1 cellular context compared by ENCODE assay signal in the genomic region with DNA sequence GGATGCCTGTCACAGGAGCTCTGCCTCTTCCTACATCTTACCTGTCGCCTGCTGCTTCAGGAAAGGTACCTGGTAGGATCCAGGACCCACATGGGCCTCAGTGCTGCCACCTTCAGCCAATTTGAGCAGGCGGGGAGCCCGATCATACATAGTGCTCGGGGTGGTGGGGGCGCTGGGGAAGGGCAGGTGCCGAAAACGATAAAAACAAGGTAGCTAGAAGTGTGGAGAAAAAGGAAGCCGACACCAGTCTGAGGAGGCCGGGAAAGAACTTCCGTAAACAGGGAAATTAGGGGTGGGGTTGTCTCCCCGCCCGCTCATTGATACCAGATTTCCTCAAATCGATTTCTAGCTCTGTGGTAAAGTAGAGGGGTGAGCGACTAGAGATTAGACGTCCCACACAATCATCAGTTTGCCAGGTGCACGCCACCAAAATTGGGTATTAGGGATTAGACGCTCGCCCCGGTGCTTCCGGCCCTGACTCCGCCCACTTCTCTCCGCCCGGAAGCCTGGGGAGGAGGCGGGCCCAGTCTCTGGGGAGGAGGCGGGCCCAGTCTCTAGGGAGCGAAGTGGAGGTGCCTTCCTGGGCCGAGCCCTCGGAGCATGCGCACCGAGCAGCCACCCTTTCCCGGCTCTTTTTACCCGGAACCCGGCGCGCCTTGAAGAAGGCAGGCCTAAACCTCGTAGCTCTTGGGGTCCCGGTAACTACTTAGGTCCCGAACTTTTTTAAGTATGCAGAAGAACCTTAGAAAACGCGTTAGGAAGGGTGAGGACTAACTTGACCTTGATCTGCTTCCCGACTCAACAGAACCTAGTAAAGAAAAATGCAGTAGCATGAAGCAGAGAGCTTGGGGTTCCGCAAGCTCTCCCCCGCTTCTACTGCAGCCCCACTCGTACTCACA.
TF ChIP-seq lines count a peak whose summit lies in the region.

A gene (minus strand): TSS at position 476 of the 899 bp plus-strand sequence.

TF ChIP-seq in HepG2, 621 proteins besides CTCF, POLR2A, EP300 and RAD21 (continued from another document and continues in another):
- TF ChIP-seq, protein P1, sequence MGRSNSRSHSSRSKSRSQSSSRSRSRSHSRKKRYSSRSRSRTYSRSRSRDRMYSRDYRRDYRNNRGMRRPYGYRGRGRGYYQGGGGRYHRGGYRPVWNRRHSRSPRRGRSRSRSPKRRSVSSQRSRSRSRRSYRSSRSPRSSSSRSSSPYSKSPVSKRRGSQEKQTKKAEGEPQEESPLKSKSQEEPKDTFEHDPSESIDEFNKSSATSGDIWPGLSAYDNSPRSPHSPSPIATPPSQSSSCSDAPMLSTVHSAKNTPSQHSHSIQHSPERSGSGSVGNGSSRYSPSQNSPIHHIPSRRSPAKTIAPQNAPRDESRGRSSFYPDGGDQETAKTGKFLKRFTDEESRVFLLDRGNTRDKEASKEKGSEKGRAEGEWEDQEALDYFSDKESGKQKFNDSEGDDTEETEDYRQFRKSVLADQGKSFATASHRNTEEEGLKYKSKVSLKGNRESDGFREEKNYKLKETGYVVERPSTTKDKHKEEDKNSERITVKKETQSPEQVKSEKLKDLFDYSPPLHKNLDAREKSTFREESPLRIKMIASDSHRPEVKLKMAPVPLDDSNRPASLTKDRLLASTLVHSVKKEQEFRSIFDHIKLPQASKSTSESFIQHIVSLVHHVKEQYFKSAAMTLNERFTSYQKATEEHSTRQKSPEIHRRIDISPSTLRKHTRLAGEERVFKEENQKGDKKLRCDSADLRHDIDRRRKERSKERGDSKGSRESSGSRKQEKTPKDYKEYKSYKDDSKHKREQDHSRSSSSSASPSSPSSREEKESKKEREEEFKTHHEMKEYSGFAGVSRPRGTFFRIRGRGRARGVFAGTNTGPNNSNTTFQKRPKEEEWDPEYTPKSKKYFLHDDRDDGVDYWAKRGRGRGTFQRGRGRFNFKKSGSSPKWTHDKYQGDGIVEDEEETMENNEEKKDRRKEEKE (IDR thresholded peaks at IDR 0.05) = no peak
- TF ChIP-seq ARNTL (CRISPR knock-in tag; IDR thresholded peaks at IDR 0.05) (no peak), CAMTA2 (CRISPR knock-in tag; IDR thresholded peaks at IDR 0.05; ENCODE audit: borderline replicate concordance) (no peak), TAF1 (CRISPR knock-in tag; IDR thresholded peaks at IDR 0.05) (peak; percentile 60), ELF1 (CRISPR knock-in tag; IDR thresholded peaks at IDR 0.05) (peak; percentile 76), GATA4 (IDR thresholded peaks at IDR 0.05; ENCODE audit: borderline replicate concordance, low read depth) (0 out of 2 replicates have a peak, but pooled peaks have one; percentile 18), HNRNPLL (IDR thresholded peaks at IDR 0.05; ENCODE audit: low read depth, low read length, poor library complexity, severe bottlenecking) (peak; percentile 65), MBNL3 (CRISPR knock-in tag; conservative IDR thresholded peaks at IDR 0.05) (no peak), MIXL1 (CRISPR knock-in tag; IDR thresholded peaks at IDR 0.05) (0 out of 2 replicates have a peak, but pooled peaks have one; percentile 9), ZNF549 (CRISPR knock-in tag; IDR thresholded peaks at IDR 0.05) (no peak), ZNF672 (CRISPR knock-in tag; IDR thresholded peaks at IDR 0.05) (no peak), KAT8 (CRISPR knock-in tag; IDR thresholded peaks at IDR 0.05) (peak; percentile 87), ZNF382 (CRISPR knock-in tag; IDR thresholded peaks at IDR 0.05; ENCODE audit: borderline replicate concordance) (no peak), NCOA5 (CRISPR knock-in tag; IDR thresholded peaks at IDR 0.05) (no peak), AGO1 (IDR thresholded peaks at IDR 0.05; ENCODE audit: low read depth, low read length, poor library complexity, severe bottlenecking) (no peak), U2AF2 (IDR thresholded peaks at IDR 0.05; ENCODE audit: low read depth, low read length) (no peak), SRY (CRISPR knock-in tag; IDR thresholded peaks at IDR 0.05) (peak; percentile 50; the same call in 1 of the 2 replicates), ZNF776 (CRISPR knock-in tag; IDR thresholded peaks at IDR 0.05) (no peak), SMAD3 (CRISPR knock-in tag; IDR thresholded peaks at IDR 0.05) (peak; percentile 61; the same call in 1 of the 2 replicates), ZKSCAN1 (IDR thresholded peaks at IDR 0.05; ENCODE audit: low read length) (no peak), LCORL (IDR thresholded peaks at IDR 0.05) (peak; percentile 82), LCORL (CRISPR knock-in tag; IDR thresholded peaks at IDR 0.05) (no peak), KDM5B (CRISPR knock-in tag; IDR thresholded peaks at IDR 0.05; ENCODE audit: borderline replicate concordance) (no peak; the same call in 1 of the 2 replicates), U2AF1 (optimal IDR thresholded peaks at IDR 0.05; ENCODE audit: low read depth, low read length) (no peak), CBX1 (IDR thresholded peaks at IDR 0.05; ENCODE audit: low read depth) (peak; percentile 70), XRCC5 (optimal IDR thresholded peaks at IDR 0.05; ENCODE audit: low read length) (peak; percentile 30)
- TF ChIP-seq, protein P2, sequence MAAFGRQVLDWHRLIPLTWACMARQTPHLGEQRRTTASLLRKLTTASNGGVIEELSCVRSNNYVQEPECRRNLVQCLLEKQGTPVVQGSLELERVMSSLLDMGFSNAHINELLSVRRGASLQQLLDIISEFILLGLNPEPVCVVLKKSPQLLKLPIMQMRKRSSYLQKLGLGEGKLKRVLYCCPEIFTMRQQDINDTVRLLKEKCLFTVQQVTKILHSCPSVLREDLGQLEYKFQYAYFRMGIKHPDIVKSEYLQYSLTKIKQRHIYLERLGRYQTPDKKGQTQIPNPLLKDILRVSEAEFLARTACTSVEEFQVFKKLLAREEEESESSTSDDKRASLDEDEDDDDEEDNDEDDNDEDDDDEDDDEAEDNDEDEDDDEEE (CRISPR knock-in tag; IDR thresholded peaks at IDR 0.05) = no peak
- TF ChIP-seq, protein P3, sequence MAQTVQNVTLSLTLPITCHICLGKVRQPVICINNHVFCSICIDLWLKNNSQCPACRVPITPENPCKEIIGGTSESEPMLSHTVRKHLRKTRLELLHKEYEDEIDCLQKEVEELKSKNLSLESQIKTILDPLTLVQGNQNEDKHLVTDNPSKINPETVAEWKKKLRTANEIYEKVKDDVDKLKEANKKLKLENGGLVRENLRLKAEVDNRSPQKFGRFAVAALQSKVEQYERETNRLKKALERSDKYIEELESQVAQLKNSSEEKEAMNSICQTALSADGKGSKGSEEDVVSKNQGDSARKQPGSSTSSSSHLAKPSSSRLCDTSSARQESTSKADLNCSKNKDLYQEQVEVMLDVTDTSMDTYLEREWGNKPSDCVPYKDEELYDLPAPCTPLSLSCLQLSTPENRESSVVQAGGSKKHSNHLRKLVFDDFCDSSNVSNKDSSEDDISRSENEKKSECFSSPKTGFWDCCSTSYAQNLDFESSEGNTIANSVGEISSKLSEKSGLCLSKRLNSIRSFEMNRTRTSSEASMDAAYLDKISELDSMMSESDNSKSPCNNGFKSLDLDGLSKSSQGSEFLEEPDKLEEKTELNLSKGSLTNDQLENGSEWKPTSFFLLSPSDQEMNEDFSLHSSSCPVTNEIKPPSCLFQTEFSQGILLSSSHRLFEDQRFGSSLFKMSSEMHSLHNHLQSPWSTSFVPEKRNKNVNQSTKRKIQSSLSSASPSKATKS (CRISPR knock-in tag; IDR thresholded peaks at IDR 0.05) = no peak
- TF ChIP-seq, protein P4, sequence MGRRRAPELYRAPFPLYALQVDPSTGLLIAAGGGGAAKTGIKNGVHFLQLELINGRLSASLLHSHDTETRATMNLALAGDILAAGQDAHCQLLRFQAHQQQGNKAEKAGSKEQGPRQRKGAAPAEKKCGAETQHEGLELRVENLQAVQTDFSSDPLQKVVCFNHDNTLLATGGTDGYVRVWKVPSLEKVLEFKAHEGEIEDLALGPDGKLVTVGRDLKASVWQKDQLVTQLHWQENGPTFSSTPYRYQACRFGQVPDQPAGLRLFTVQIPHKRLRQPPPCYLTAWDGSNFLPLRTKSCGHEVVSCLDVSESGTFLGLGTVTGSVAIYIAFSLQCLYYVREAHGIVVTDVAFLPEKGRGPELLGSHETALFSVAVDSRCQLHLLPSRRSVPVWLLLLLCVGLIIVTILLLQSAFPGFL (CRISPR knock-in tag; IDR thresholded peaks at IDR 0.05) = no peak
- TF ChIP-seq, protein P5, sequence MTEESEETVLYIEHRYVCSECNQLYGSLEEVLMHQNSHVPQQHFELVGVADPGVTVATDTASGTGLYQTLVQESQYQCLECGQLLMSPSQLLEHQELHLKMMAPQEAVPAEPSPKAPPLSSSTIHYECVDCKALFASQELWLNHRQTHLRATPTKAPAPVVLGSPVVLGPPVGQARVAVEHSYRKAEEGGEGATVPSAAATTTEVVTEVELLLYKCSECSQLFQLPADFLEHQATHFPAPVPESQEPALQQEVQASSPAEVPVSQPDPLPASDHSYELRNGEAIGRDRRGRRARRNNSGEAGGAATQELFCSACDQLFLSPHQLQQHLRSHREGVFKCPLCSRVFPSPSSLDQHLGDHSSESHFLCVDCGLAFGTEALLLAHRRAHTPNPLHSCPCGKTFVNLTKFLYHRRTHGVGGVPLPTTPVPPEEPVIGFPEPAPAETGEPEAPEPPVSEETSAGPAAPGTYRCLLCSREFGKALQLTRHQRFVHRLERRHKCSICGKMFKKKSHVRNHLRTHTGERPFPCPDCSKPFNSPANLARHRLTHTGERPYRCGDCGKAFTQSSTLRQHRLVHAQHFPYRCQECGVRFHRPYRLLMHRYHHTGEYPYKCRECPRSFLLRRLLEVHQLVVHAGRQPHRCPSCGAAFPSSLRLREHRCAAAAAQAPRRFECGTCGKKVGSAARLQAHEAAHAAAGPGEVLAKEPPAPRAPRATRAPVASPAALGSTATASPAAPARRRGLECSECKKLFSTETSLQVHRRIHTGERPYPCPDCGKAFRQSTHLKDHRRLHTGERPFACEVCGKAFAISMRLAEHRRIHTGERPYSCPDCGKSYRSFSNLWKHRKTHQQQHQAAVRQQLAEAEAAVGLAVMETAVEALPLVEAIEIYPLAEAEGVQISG (CRISPR knock-in tag; IDR thresholded peaks at IDR 0.05) = peak; percentile 61
- TF ChIP-seq, protein P6, sequence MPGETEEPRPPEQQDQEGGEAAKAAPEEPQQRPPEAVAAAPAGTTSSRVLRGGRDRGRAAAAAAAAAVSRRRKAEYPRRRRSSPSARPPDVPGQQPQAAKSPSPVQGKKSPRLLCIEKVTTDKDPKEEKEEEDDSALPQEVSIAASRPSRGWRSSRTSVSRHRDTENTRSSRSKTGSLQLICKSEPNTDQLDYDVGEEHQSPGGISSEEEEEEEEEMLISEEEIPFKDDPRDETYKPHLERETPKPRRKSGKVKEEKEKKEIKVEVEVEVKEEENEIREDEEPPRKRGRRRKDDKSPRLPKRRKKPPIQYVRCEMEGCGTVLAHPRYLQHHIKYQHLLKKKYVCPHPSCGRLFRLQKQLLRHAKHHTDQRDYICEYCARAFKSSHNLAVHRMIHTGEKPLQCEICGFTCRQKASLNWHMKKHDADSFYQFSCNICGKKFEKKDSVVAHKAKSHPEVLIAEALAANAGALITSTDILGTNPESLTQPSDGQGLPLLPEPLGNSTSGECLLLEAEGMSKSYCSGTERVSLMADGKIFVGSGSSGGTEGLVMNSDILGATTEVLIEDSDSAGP (CRISPR knock-in tag; IDR thresholded peaks at IDR 0.05; ENCODE audit: borderline replicate concordance) = peak; percentile 68; the same call in 1 of the 2 replicates
- TF ChIP-seq, protein P7, sequence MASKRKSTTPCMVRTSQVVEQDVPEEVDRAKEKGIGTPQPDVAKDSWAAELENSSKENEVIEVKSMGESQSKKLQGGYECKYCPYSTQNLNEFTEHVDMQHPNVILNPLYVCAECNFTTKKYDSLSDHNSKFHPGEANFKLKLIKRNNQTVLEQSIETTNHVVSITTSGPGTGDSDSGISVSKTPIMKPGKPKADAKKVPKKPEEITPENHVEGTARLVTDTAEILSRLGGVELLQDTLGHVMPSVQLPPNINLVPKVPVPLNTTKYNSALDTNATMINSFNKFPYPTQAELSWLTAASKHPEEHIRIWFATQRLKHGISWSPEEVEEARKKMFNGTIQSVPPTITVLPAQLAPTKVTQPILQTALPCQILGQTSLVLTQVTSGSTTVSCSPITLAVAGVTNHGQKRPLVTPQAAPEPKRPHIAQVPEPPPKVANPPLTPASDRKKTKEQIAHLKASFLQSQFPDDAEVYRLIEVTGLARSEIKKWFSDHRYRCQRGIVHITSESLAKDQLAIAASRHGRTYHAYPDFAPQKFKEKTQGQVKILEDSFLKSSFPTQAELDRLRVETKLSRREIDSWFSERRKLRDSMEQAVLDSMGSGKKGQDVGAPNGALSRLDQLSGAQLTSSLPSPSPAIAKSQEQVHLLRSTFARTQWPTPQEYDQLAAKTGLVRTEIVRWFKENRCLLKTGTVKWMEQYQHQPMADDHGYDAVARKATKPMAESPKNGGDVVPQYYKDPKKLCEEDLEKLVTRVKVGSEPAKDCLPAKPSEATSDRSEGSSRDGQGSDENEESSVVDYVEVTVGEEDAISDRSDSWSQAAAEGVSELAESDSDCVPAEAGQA (IDR thresholded peaks at IDR 0.05; ENCODE audit: low read depth) = 0 out of 2 replicates have a peak, but pooled peaks have one; percentile 16
- TF ChIP-seq, protein P7 (CRISPR knock-in tag; IDR thresholded peaks at IDR 0.05; ENCODE audit: borderline replicate concordance) = no peak
- TF ChIP-seq, protein P8, sequence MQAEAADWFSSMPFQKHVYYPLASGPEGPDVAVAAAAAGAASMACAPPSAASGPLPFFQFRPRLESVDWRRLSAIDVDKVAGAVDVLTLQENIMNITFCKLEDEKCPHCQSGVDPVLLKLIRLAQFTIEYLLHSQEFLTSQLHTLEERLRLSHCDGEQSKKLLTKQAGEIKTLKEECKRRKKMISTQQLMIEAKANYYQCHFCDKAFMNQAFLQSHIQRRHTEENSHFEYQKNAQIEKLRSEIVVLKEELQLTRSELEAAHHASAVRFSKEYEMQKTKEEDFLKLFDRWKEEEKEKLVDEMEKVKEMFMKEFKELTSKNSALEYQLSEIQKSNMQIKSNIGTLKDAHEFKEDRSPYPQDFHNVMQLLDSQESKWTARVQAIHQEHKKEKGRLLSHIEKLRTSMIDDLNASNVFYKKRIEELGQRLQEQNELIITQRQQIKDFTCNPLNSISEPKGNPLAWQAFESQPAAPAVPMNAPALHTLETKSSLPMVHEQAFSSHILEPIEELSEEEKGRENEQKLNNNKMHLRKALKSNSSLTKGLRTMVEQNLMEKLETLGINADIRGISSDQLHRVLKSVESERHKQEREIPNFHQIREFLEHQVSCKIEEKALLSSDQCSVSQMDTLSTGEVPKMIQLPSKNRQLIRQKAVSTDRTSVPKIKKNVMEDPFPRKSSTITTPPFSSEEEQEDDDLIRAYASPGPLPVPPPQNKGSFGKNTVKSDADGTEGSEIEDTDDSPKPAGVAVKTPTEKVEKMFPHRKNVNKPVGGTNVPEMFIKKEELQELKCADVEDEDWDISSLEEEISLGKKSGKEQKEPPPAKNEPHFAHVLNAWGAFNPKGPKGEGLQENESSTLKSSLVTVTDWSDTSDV (CRISPR knock-in tag; IDR thresholded peaks at IDR 0.05) = 0 out of 2 replicates have a peak, but pooled peaks have one; percentile 19
